2 cellular contexts compared by ENCODE assay signal in the genomic region with DNA sequence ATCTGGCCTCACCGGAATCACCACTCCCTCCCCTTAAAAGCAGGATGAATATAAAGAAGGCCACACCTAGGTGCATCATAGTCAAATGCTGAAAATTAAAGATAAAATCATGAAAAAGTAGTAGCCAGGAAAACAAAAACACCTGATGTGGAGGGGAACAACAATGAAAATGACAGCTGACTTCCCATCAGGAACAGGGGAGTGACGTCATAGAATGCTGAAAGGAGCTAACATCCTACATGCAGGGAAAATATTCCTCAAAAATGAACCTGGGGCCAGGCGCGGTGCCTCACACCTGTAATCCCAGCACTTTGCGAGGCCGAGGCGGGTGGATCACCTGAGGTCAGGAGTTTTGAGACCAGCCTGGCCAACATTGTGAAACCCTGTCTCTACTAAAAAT.
TF ChIP-seq lines count a peak whose summit lies in the region.

No MANE protein-coding gene starts in this region.

TF ChIP-seq in HepG2, 621 proteins besides CTCF, POLR2A, EP300 and RAD21:
- TF ChIP-seq ZZZ3 (CRISPR knock-in tag; IDR thresholded peaks at IDR 0.05; ENCODE audit: borderline replicate concordance) (no peak), ATF7 (IDR thresholded peaks at IDR 0.05) (peak; percentile 61), ATF7 (CRISPR knock-in tag; IDR thresholded peaks at IDR 0.05) (no peak), ZNF33B (CRISPR knock-in tag; IDR thresholded peaks at IDR 0.05) (no peak), TSC22D2 (CRISPR knock-in tag; IDR thresholded peaks at IDR 0.05; ENCODE audit: borderline replicate concordance) (no peak), CREB1 (IDR thresholded peaks at IDR 0.05) (peak; percentile 73), CREB1 (CRISPR knock-in tag; IDR thresholded peaks at IDR 0.05) (no peak), HCFC1 (IDR thresholded peaks at IDR 0.05; ENCODE audit: low read depth, low read length) (no peak)

TF ChIP-seq in GM12878, 131 proteins besides CTCF, POLR2A, EP300 and RAD21:
- peak; percentile 23; the same call in 1 of the 2 replicates for TF ChIP-seq ATF7 (IDR thresholded peaks at IDR 0.05; ENCODE audit: low read depth)
- TF ChIP-seq PAX5 (IDR thresholded peaks at IDR 0.05; ENCODE audit: borderline replicate concordance, low read depth, low read length): no peak
